ENCODE assay signal across 8 cellular contexts in the genomic region with DNA sequence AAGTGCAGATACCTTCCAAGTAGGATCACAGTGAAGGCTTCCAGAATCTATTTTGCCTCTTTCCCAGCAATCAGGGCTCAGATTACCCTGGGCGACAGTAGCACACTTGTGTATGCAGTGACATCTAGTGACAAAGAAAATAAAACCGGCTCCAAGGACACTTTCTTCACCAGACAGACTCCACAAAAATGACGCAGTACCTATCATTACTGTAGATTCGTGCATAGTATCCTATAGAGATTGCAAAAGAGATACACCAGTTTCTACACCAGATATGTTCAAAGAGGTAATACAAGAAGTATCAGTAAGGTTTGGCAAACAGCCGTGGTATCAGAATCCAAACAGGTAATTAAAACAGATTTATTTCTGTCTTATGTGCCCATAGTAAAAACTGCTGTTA.
DNase-seq lines count a peak whose midpoint lies in the region; ATAC-seq and TF ChIP-seq lines count a peak whose summit lies in the region.

No MANE protein-coding gene starts in this region.

- ATAC-seq in HG02885 (IDR thresholded peaks at IDR 0.05; ENCODE audit: poor library complexity, unreplicated experiment): peak; percentile 79
- ATAC-seq in right cardiac atrium: peak; percentile 88 to 89
- no peak for ATAC-seq in HG03108 (IDR thresholded peaks at IDR 0.05; ENCODE audit: unreplicated experiment)

- no peaks in the 10 kb centered on the region for H3F3A ChIP-seq in smooth muscle cell (ENCODE audit: low read depth)

- intact Hi-C loops in right cardiac atrium (cut with DNase I): loop anchor here (5.0 to 10.0 kb wide), 5 partner anchors 599 to 799 kb away; a partner anchor contains a TSS

- H3K9ac ChIP-seq in smooth muscle cell (ENCODE audit: low read depth): no peak overlapping the region

- H3K4me2 ChIP-seq in smooth muscle cell: no peak overlapping the region

- H3K36me3 ChIP-seq in smooth muscle cell (ENCODE audit: low read depth): no peaks in the 10 kb centered on the region

- DNase-seq in ELF-1 (ENCODE audit: low read depth, low spot score) (peak; percentile 57), NCI-H2196 (lab: John Stamatoyannopoulos, UW; ENCODE audit: unreplicated experiment) (peak; percentile 69), amniotic epithelial cell (ENCODE audit: low read depth) (peak; percentile 27), right cardiac atrium (peak in 1 of 3 donors; percentile 53), smooth muscle cell (lab: John Stamatoyannopoulos, UW; ENCODE audit: unreplicated experiment) (no peak)
- no peak for DNase-seq in activated naive CD4-positive, alpha-beta T cell (lab: John Stamatoyannopoulos, UW)

- H2AFZ ChIP-seq in smooth muscle cell (ENCODE audit: low read depth): no peak overlapping the region

- H3K79me2 ChIP-seq in smooth muscle cell (ENCODE audit: low read depth): no peaks in the 10 kb centered on the region

- H3K4me3 ChIP-seq in right cardiac atrium (ENCODE audit: low read length): no peak overlapping the region
- H3K4me3 ChIP-seq in smooth muscle cell: no peak overlapping the region

- H3K9me3 ChIP-seq in right cardiac atrium (ENCODE audit: control insufficient read depth, low read length) (no peaks in the 10 kb centered on the region), smooth muscle cell (replicated peaks; ENCODE audit: low read depth) (no peaks in the 10 kb centered on the region)

- WGBS in right cardiac atrium: 9% methylated on average over 5 of the region's 5 CpGs
- 16% methylated on average over 5 of the region's 5 CpGs for WGBS in smooth muscle cell (ENCODE audit: low lambda C conversion rate)

- H3K27me3 ChIP-seq in right cardiac atrium (ENCODE audit: control insufficient read depth, insufficient read depth) (no peaks in the 10 kb centered on the region), smooth muscle cell (ENCODE audit: low read depth) (no peaks in the 10 kb centered on the region)

- no peak overlapping the region for H3K27ac ChIP-seq in right cardiac atrium (ENCODE audit: low read length)
- no peak overlapping the region for H3K27ac ChIP-seq in smooth muscle cell (ENCODE audit: low read depth)

- peaks cover 4% of the 10 kb centered on the region for H3K4me1 ChIP-seq in right cardiac atrium (ENCODE audit: control insufficient read depth, insufficient read depth, low read length)
- H3K4me1 ChIP-seq in smooth muscle cell (ENCODE audit: low read depth): peaks cover 35% of the 10 kb centered on the region

- peak; percentile 66 for TF ChIP-seq CTCF in smooth muscle cell (IDR thresholded peaks at IDR 0.05; ENCODE audit: borderline replicate concordance, insufficient read depth, poor library complexity, severe bottlenecking)

- H4K20me1 ChIP-seq in smooth muscle cell (ENCODE audit: low read depth): no peaks in the 10 kb centered on the region

Comparison
In these comparisons a context has a peak if more than half of its experiments do, and no peak if none do; other contexts are left out.
1. DNase-seq: peak in ELF-1 (single experiment), NCI-H2196 (single experiment) and amniotic epithelial cell (single experiment); none in smooth muscle cell (single experiment) and activated naive CD4-positive, alpha-beta T cell (0 of 4).